Comparison of ENCODE assay signal across 19 cellular contexts in genomic region chr22:25159028-25159427, GRCh38. TPM values are rescaled to one million over a fixed set of nuclear protein-coding genes. Genes with fewer than 3 reads are reported as not detected.
A peak's percentile ranks its signal among the peaks of the same experiment; 100 is the strongest.
DNase-seq lines count a peak whose midpoint lies in the region; ATAC-seq, FAIRE-seq and TF ChIP-seq lines count a peak whose summit lies in the region.
"Had no signal": no experiment of that assay in that cellular context is flagged by ENCODE, and none has a peak within 500 bp of the region (broad histone marks: within the 10 kb centered on the region; RNA-seq: fewer than 3 reads in every experiment).

No MANE protein-coding gene starts in this region.

- H2BK20ac ChIP-seq in H1 (ENCODE audit: low read length) = no peak overlapping the region

- H3K4me2 ChIP-seq in H1 (ENCODE audit: insufficient read depth in 1 of 2, low read depth in 2 of 2, low read length in 2 of 2) = no peak overlapping the region

- H3K27ac ChIP-seq in H1 (ENCODE audit: low read depth, low read length) (no peak overlapping the region), esophagus muscularis mucosa (replicated peaks in 1 of 4) (peak overlapping the region in 1 of 4 donors; percentile 51)
- H3K27ac ChIP-seq: right lobe of liver had no signal

- CTCF ChIA-PET in H1 (lab: Charles Lee; ENCODE audit: partially characterized antibody) = interaction anchor here (0.7 to 2.1 kb wide), 10 partner anchors 11 to 77 kb away, joined by 3 to 7 read pairs (median 5); no protein-coding TSS in a partner anchor

- no peak overlapping the region for H3K18ac ChIP-seq in H1 (ENCODE audit: extremely low read depth, low read length)

- no peak overlapping the region for H2BK120ac ChIP-seq in H1 (replicated peaks; ENCODE audit: low read depth, low read length)

- H3K56ac ChIP-seq in H1 (replicated peaks; ENCODE audit: insufficient read length, low read depth, low read length) = no peak overlapping the region

- H4K91ac ChIP-seq in H1 (replicated peaks; ENCODE audit: insufficient read length, low read length) = no peak overlapping the region

- H3K27ac Mint-ChIP-seq in nephron = peak overlapping the region in 2 of 3 experiments; percentile 38 to 40
- H3K27ac Mint-ChIP-seq: activated naive CD8-positive, alpha-beta T cell treated with anti-CD3 and anti-CD28 coated beads, Interleukin-2, amount 50 U/mL, for 24 hours; memory B cell had no signal

- H4K5ac ChIP-seq in H1 (ENCODE audit: insufficient read length, low read depth, low read length) = no peak overlapping the region

- WGBS in H1 (ENCODE audit: extremely low coverage in 1 of 2, insufficient coverage in 1 of 2, insufficient read length in 1 of 2, insufficient replicate concordance in 2 of 2, low coverage in 1 of 2, low lambda C conversion rate in 2 of 2, missing lambda C conversion rate in 1 of 2), 2 experiments = 83% methylated on average over 10 of the region's 10 CpGs; no CpG with 5 or more reads in 1 of the 2 experiments
- WGBS in esophagus muscularis mucosa = 45% methylated on average over 8 of the region's 10 CpGs

- H3K27me3 ChIP-seq in H1 (replicated peaks in 1 of 4; ENCODE audit: control insufficient read depth in 3 of 4, extremely low read depth in 1 of 4, insufficient read depth in 3 of 4, low read length in 3 of 4) = no peaks in the 10 kb centered on the region
- H3K27me3 ChIP-seq in esophagus muscularis mucosa = no peaks in the 10 kb centered on the region
- H3K27me3 ChIP-seq: right lobe of liver had no signal

- H3K9ac ChIP-seq in H1 (replicated peaks in 1 of 4; ENCODE audit: extremely low read depth in 1 of 4, low read depth in 3 of 4, low read length in 3 of 4) = no peak overlapping the region; a peak in 1 of 7 replicates

- no peaks in the 10 kb centered on the region for H3K23me2 ChIP-seq in H1 (ENCODE audit: low read depth, low read length)

- H3K9me3 Mint-ChIP-seq in nephron = no peaks in the 10 kb centered on the region
- H3K9me3 Mint-ChIP-seq: activated naive CD8-positive, alpha-beta T cell treated with anti-CD3 and anti-CD28 coated beads, Interleukin-2, amount 50 U/mL, for 24 hours; memory B cell had no signal

- H3K27me3 Mint-ChIP-seq in nephron (ENCODE audit: low read depth) = no peaks in the 10 kb centered on the region
- H3K27me3 Mint-ChIP-seq: activated naive CD8-positive, alpha-beta T cell treated with anti-CD3 and anti-CD28 coated beads, Interleukin-2, amount 50 U/mL, for 24 hours had no signal

- no peaks in the 10 kb centered on the region for H3K79me2 ChIP-seq in H1 (ENCODE audit: control insufficient read depth in 1 of 2, insufficient read depth in 2 of 2, low read length in 2 of 2)

- ATAC-seq in GM21576 (IDR thresholded peaks at IDR 0.05; ENCODE audit: unreplicated experiment) = no peak
- ATAC-seq: activated naive CD8-positive, alpha-beta T cell treated with anti-CD3 and anti-CD28 coated beads, Interleukin-2, amount 50 U/mL, for 24 hours; right lobe of liver had no signal

- no peak overlapping the region for H2AFZ ChIP-seq in H1 (ENCODE audit: low read length)

- DNase-seq in EL = peak; percentile 10
- DNase-seq in NB4 (ENCODE audit: low read depth) = peak; percentile 28
- no peak for DNase-seq in H1 (ENCODE audit: low read depth in 1 of 2, low spot score in 2 of 2)
- no peak for DNase-seq in germinal center (ENCODE audit: low spot score)
- DNase-seq in HTR-8/SVneo (ENCODE audit: insufficient read length, low spot score) = no peak
- DNase-seq in esophagus muscularis mucosa (ENCODE audit: extremely low spot score) = no peak
- DNase-seq: activated naive CD8-positive, alpha-beta T cell treated with anti-CD3 and anti-CD28 coated beads, Interleukin-2, amount 50 U/mL, for 24 hours; NCI-H1092; NCI-H2107; NCI-H748 treated with DMSO at 0.1 percent for 48 hours; right lobe of liver had no signal

- peaks cover 61% of the 10 kb centered on the region for H3K4me1 Mint-ChIP-seq in nephron

- TF ChIP-seq CTCF in NB4 (IDR thresholded peaks at IDR 0.05; ENCODE audit: low read depth, low read length) (no peak), H1 (IDR thresholded peaks at IDR 0.05; ENCODE audit: control extremely low read depth in 1 of 3, insufficient read depth in 1 of 3, low read depth in 1 of 3, low read length in 3 of 3) (no peak), nephron (IDR thresholded peaks at IDR 0.05; ENCODE audit: unreplicated experiment in 3 of 3) (no peak), esophagus muscularis mucosa (IDR thresholded peaks at IDR 0.05) (no peak)

- intact Hi-C loops in esophagus muscularis mucosa (cut with DNase I) = no loop called here

- H3K4me3 Mint-ChIP-seq in nephron = no peak overlapping the region
- H3K4me3 Mint-ChIP-seq: activated naive CD8-positive, alpha-beta T cell treated with anti-CD3 and anti-CD28 coated beads, Interleukin-2, amount 50 U/mL, for 24 hours; memory B cell had no signal

- no peak for TF ChIP-seq EP300 in H1 (IDR thresholded peaks at IDR 0.05; ENCODE audit: borderline replicate concordance in 1 of 2, low read depth in 2 of 2, low read length in 2 of 2)
- no peak for TF ChIP-seq EP300 in esophagus muscularis mucosa (IDR thresholded peaks at IDR 0.05)

- H3K9me3 ChIP-seq in H1 (ENCODE audit: insufficient read depth in 2 of 2, low read depth in 1 of 2, low read length in 1 of 2) (no peaks in the 10 kb centered on the region), esophagus muscularis mucosa (no peaks in the 10 kb centered on the region)
- H3K9me3 ChIP-seq: right lobe of liver had no signal

- H2BK5ac ChIP-seq in H1 (ENCODE audit: low read depth, low read length) = no peak overlapping the region

- POLR2A ChIA-PET in H1 (lab: Charles Lee; ENCODE audit: partially characterized antibody) = interaction anchor here (0.7 kb wide), 1 partner anchor 111 kb away, joined by 4 read pairs; no protein-coding TSS in a partner anchor

- H3K4me1 ChIP-seq in H1 (replicated peaks in 1 of 4; ENCODE audit: control insufficient read depth in 3 of 4, insufficient read depth in 4 of 4, low read length in 3 of 4) (peaks cover 0 to 8% (median 4%) of the 10 kb centered on the region in 4 experiments; a peak in 4 of 7 replicates), esophagus muscularis mucosa (peaks cover 26 to 68% (median 66%) of the 10 kb centered on the region in 4 donors)

- H4K8ac ChIP-seq in H1 (ENCODE audit: extremely low read depth, insufficient read depth, low read length) = no peak overlapping the region

- H2BK12ac ChIP-seq in H1 (ENCODE audit: low read depth, low read length) = no peak overlapping the region

- no peak overlapping the region for H3K14ac ChIP-seq in H1 (ENCODE audit: insufficient read length)

- no peaks in the 10 kb centered on the region for H3K36me3 ChIP-seq in H1 (ENCODE audit: control insufficient read depth in 2 of 4, insufficient read depth in 4 of 4, low read length in 3 of 4)
- no peaks in the 10 kb centered on the region for H3K36me3 ChIP-seq in esophagus muscularis mucosa
- H3K36me3 ChIP-seq: right lobe of liver had no signal

- FAIRE-seq in H1 (lab: Jason Lieb, UNC) (no peak), HTR-8/SVneo (lab: Jason Lieb, UNC) (no peak)
- FAIRE-seq: endometrium, frontal cortex, GM19239 had no signal

- no peak overlapping the region for H2AK5ac ChIP-seq in H1 (ENCODE audit: low read depth, low read length)

- H2BK15ac ChIP-seq in H1 (ENCODE audit: low read length) = no peak overlapping the region

- TF ChIP-seq RAD21 in H1 (IDR thresholded peaks at IDR 0.05 in 1 of 2, conservative IDR thresholded peaks at IDR 0.05 in 1 of 2; ENCODE audit: low read depth in 2 of 2, low read length in 2 of 2) = no peak

- H3K36me3 Mint-ChIP-seq in nephron (ENCODE audit: low read depth) = no peaks in the 10 kb centered on the region
- H3K36me3 Mint-ChIP-seq: memory B cell had no signal

- H3K23ac ChIP-seq in H1 (ENCODE audit: insufficient read length) = no peak overlapping the region

- H4K20me1 ChIP-seq in H1 (replicated peaks in 1 of 2; ENCODE audit: control insufficient read depth in 1 of 2, insufficient read depth in 2 of 2, low read length in 2 of 2) = peaks cover 3 to 10% of the 10 kb centered on the region in 2 experiments

- H3K4me3 ChIP-seq in NB4 (ENCODE audit: low read depth, low read length) (no peak overlapping the region), H1 (ENCODE audit: extremely low read depth in 1 of 4, insufficient read depth in 2 of 4, low read depth in 3 of 4, low read length in 4 of 4) (no peak overlapping the region), esophagus muscularis mucosa (no peak overlapping the region)
- H3K4me3 ChIP-seq: right lobe of liver had no signal

- TF ChIP-seq POLR2A in NB4 (IDR thresholded peaks at IDR 0.05; ENCODE audit: extremely low read depth, insufficient read length) (no peak), H1 (IDR thresholded peaks at IDR 0.05; ENCODE audit: control extremely low read depth in 1 of 2, low read depth in 2 of 2, low read length in 2 of 2) (no peak), esophagus muscularis mucosa (IDR thresholded peaks at IDR 0.05; ENCODE audit: low read depth) (no peak)

- H3K79me1 ChIP-seq in H1 (ENCODE audit: low read depth, low read length) = no peaks in the 10 kb centered on the region; the same call in 1 of the 2 replicates

- peak overlapping the region; percentile 44 for H3K4ac ChIP-seq in H1 (replicated peaks; ENCODE audit: insufficient read length, low read depth, low read length)

TF ChIP-seq in H1, 55 proteins besides CTCF, POLR2A, EP300 and RAD21 (continues in another document):
- TF ChIP-seq RBBP5 (IDR thresholded peaks at IDR 0.05; ENCODE audit: borderline replicate concordance, low read depth, low read length) (no peak), TAF7 (optimal IDR thresholded peaks at IDR 0.05; ENCODE audit: borderline replicate concordance, low read depth, low read length) (no peak), BRCA1 (IDR thresholded peaks at IDR 0.05; ENCODE audit: low read depth, low read length) (no peak), SAP30 (IDR thresholded peaks at IDR 0.05; ENCODE audit: insufficient read depth, insufficient replicate concordance, low read length) (no peak)
- TF ChIP-seq, protein P1, sequence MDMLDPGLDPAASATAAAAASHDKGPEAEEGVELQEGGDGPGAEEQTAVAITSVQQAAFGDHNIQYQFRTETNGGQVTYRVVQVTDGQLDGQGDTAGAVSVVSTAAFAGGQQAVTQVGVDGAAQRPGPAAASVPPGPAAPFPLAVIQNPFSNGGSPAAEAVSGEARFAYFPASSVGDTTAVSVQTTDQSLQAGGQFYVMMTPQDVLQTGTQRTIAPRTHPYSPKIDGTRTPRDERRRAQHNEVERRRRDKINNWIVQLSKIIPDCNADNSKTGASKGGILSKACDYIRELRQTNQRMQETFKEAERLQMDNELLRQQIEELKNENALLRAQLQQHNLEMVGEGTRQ (IDR thresholded peaks at IDR 0.05; ENCODE audit: low read length) = no peak

RNA-seq across cellular contexts. Expression of gene CRYBB3, which starts 40.6 kb away (rescaled TPM):
- total RNA-seq in H1 (2021; fragmentation: NEBNext Ultra II Directional; extraction: Animal tissue kit (Norgen Biotek cat#: 25700)) = 0.58 TPM in 1 of 2 replicates, not detected in the other
- 0.44 and 0.63 TPM in 2 replicates for polyA plus RNA-seq in H1 (2011; rRNA removed)
- 0.78 TPM for polyA plus RNA-seq in H1 (2011; cell fraction: cytosol; rRNA removed)
- polyA plus RNA-seq in H1 (2011; cell fraction: nucleus; rRNA removed) = 1.3 TPM
- polyA plus RNA-seq in H1 (2012, experiment 1 of 2) = 0.20 to 0.31 TPM (median 0.23 TPM) in 3 of 4 replicates, not detected in the other
- not detected for polyA plus RNA-seq in H1 (2012, experiment 2 of 2)
- 0.30 TPM for polyA plus RNA-seq in H1 (2013, experiment 1 of 2)
- 0.15 TPM for polyA plus RNA-seq in H1 (2013, experiment 2 of 2)
- polyA minus RNA-seq in H1 (2011; rRNA and poly(A)+ RNA removed) = not detected in 2 replicates
- not detected for polyA minus RNA-seq in H1 (2011; cell fraction: cytosol; rRNA and poly(A)+ RNA removed)
- polyA minus RNA-seq in H1 (2011; cell fraction: nucleus; rRNA and poly(A)+ RNA removed) = not detected
- total RNA-seq in esophagus muscularis mucosa = not detected
- total RNA-seq: cerebellum, frontal cortex had no signal
- polyA plus RNA-seq: BJ had no signal

Comparison
In these comparisons a context has a peak if more than half of its experiments do, and no peak if none do; other contexts are left out.
1. DNase-seq: peak in EL (single experiment) and NB4 (single experiment); none in H1 (0 of 2), germinal center (single experiment), HTR-8/SVneo (single experiment) and esophagus muscularis mucosa (single experiment).